ENCODE assay signal across 30 cellular contexts in genomic region chr5:44275908-44276307, GRCh38.
"Had no signal": no experiment of that assay in that cellular context is flagged by ENCODE, and none has a peak within 500 bp of the region (broad histone marks: within the 10 kb centered on the region; RNA-seq: fewer than 3 reads in every experiment).

No MANE protein-coding gene starts in this region.

- H3K4me3 ChIP-seq: coronary artery, dorsolateral prefrontal cortex, heart right ventricle, lower lobe of right lung, pancreas, prostate gland, skin epidermis, testis, transverse colon had no signal

- DNase-seq: activated CD4-positive, alpha-beta memory T cell treated with anti-CD3 and anti-CD28 coated beads, Interleukin-2, amount 10 ng/mL, durations not matched to agents 7 days and 5 days; activated CD4-positive, alpha-beta T cell treated with anti-CD3 and anti-CD28 coated beads for 1 hour; activated CD4-positive, alpha-beta T cell treated with anti-CD3 and anti-CD28 coated beads, Interleukin-2, amount 10 ng/mL, durations not matched to agents 7 days and 5 days; activated gamma-delta T cell treated with Interleukin-2 at 50 U/mL for 16 hours; activated naive CD4-positive, alpha-beta T cell treated with anti-CD3 and anti-CD28 coated beads, Interleukin-2, amount 50 U/mL, for 16 hours; activated T-cell treated with anti-CD3 and anti-CD28 coated beads, Interleukin-2, amount 50 U/mL, for 4 hours; amniotic stem cell; brain microvascular endothelial cell; dorsolateral prefrontal cortex; effector memory CD4-positive, alpha-beta T cell; foreskin keratinocyte; heart right ventricle; lower lobe of right lung; mesenchymal stem cell; naive thymus-derived CD8-positive, alpha-beta T cell; nucleus accumbens; pancreas; retina; stimulated activated CD4-positive, alpha-beta T cell treated with anti-CD3 and anti-CD28 coated beads, Interleukin-12 subunit alpha, Interleukin-12 subunit beta, amount 100 ng/mL, for 4 hours; stimulated activated CD4-positive, alpha-beta T cell treated with anti-CD3 and anti-CD28 coated beads, Interleukin-4, amount 100 ng/mL, for 1 hour; stimulated activated naive CD8-positive, alpha-beta T cell treated with anti-CD3 and anti-CD28 coated beads, Interleukin-15, Interleukin-2, amounts not matched to agents 100 U/mL and 50 U/mL, for 24 hours; testis; transverse colon had no signal

- H3K9me3 ChIP-seq: lower lobe of right lung, pancreas, prostate gland, testis had no signal

- ATAC-seq: activated T-cell treated with anti-CD3 and anti-CD28 coated beads, Interleukin-2, amount 50 U/mL, for 4 hours; activated T-helper 17 cell treated with anti-CD3 and anti-CD28 coated beads, Interleukin-2, amount 50 U/mL, for 72 hours; foreskin keratinocyte; heart right ventricle; left lobe of liver; lower lobe of right lung; naive thymus-derived CD8-positive, alpha-beta T cell; pancreas; sciatic nerve; stimulated activated naive CD8-positive, alpha-beta T cell treated with anti-CD3 and anti-CD28 coated beads, Interleukin-15, Interleukin-2, amounts not matched to agents 100 U/mL and 50 U/mL, for 24 hours; WTC11 had no signal

- H3K36me3 ChIP-seq: brain microvascular endothelial cell, heart right ventricle, lower lobe of right lung, pancreas, prostate gland, transverse colon had no signal

- H3K27ac ChIP-seq: brain microvascular endothelial cell, coronary artery, dorsolateral prefrontal cortex, foreskin keratinocyte, heart right ventricle, lower lobe of right lung, pancreas, prostate gland, skin epidermis, testis, transverse colon had no signal
